23 cellular contexts compared by ENCODE assay signal in genomic region chr14:20035449-20035848, GRCh38. TPM values are rescaled to one million over a fixed set of nuclear protein-coding genes. Genes with fewer than 3 reads are reported as not detected.
"Had no signal": no experiment of that assay in that cellular context is flagged by ENCODE, and none has a peak within 500 bp of the region (broad histone marks: within the 10 kb centered on the region; RNA-seq: fewer than 3 reads in every experiment).

No MANE protein-coding gene starts in this region.

- DNase-seq: Kasumi-1, MM.1S, NCI-H1092 treated with DMSO at 0.1 percent for 48 hours, NCI-H1436, NCI-H187, NCI-H2029, NCI-H2081 treated with DMSO at 0.1 percent for 48 hours, NCI-H2171, NCI-H226, NCI-H446, NCI-H510A, NCI-H524 treated with DMSO at 0.1 percent for 48 hours, NCI-H69, NCI-H774, Right ventricle myocardium superior, RPMI8226, SIG-M5 had no signal

- H3K4me3 Mint-ChIP-seq: IgD-negative memory B cell had no signal

- FAIRE-seq: K562, RCC 7860 had no signal

- H3K36me3 Mint-ChIP-seq: IgD-negative memory B cell had no signal

- H3K27ac Mint-ChIP-seq: IgD-negative memory B cell had no signal

- ATAC-seq: K562 had no signal

- H3K27me3 Mint-ChIP-seq: IgD-negative memory B cell had no signal

- H3K4me1 Mint-ChIP-seq: IgD-negative memory B cell had no signal

RNA-seq across cellular contexts. Expression of gene OR4K13, which starts 0.4 kb away (rescaled TPM):
- total RNA-seq: HT1080, K562, M059J, Right ventricle myocardium superior, SJSA1 had no signal

RNA-seq across cellular contexts. Expression of gene OR4K14, which starts 16.3 kb away (rescaled TPM):
- total RNA-seq: HT1080, K562, M059J, Right ventricle myocardium superior, SJSA1 had no signal

RNA-seq across cellular contexts. Expression of gene OR4L1, which starts 24.4 kb away (rescaled TPM):
- total RNA-seq: HT1080, K562, M059J, Right ventricle myocardium superior, SJSA1 had no signal

RNA-seq across cellular contexts. Expression of gene OR4Q2, which starts 33.5 kb away (rescaled TPM):
- total RNA-seq: HT1080, K562, M059J, Right ventricle myocardium superior, SJSA1 had no signal
